Comparison of ENCODE assay signal across 8 cellular contexts in the genomic region with DNA sequence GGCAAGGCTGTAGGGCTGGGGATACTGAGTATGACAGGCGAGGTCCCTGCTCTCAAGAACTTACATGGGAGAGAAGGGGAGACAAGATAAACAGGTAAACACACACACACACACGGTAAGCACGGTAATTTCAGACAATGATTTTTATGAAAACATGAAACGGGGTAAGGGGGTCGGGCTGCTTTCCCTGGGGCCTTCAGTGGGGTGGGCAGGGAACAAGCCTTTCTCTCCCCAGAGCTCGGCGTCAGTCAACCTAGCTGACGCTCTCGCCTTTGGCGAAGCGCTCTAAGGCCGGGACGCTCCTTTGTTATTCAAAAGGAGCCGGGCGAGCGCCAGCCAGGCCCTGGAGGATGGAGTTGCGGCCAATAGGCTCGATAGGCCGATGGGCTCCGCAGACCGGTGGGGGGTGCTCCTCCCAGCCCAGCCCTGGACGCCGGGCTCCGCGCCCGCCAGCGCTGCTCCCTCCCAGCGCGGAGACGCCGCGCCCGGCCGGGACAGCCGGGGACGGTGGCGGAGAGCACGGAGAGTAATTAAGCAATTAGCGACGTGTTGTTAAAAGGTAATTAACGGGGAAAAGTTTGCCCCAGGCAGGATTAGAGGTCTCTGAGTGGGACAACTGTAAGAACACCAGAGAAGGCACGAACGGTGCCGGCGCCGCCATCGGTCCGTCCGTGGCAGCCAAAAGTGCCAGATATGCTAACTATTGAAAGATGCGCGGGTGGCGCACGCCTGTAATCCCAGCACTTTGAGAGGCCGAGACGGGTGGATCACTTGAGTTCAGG. TPM values are rescaled to one million over a fixed set of nuclear protein-coding genes. Genes with fewer than 3 reads are reported as not detected.
DNase-seq lines count a peak whose midpoint lies in the region; ATAC-seq, FAIRE-seq and TF ChIP-seq lines count a peak whose summit lies in the region.

No MANE protein-coding gene starts in this region.

- H3K27me3 ChIP-seq in PC-3 (ENCODE audit: low read length) (no peaks in the 10 kb centered on the region), sigmoid colon (no peaks in the 10 kb centered on the region)

- WGBS in sigmoid colon, 2 donors: 1 to 2% methylated on average over 55 of the region's 55 CpGs

- H3K4me2 ChIP-seq in PC-3 (ENCODE audit: low read length): peak overlapping the region; percentile 92

- H3K36me3 ChIP-seq in PC-3 (ENCODE audit: low read depth, low read length) (no peaks in the 10 kb centered on the region), sigmoid colon (peaks cover 0 to 5% (median 0%) of the 10 kb centered on the region in 4 donors)

- CTCF ChIA-PET in PC-3 (lab: Charles Lee): no interaction called here

- no peaks in the 10 kb centered on the region for H3K79me2 ChIP-seq in PC-3 (ENCODE audit: low read length)

- no peaks in the 10 kb centered on the region for H4K20me1 ChIP-seq in PC-3 (ENCODE audit: low read length)

- no peak for TF ChIP-seq POLR2A in GM12891 (IDR thresholded peaks at IDR 0.05; ENCODE audit: low read depth, low read length)
- TF ChIP-seq POLR2A in sigmoid colon (IDR thresholded peaks at IDR 0.05): no peak

- intact Hi-C loops in PC-3 (cut with micrococcal nuclease) (loop anchor here (2.0 kb wide), 1 partner anchor 25 kb away; no protein-coding TSS in a partner anchor), sigmoid colon (cut with DNase I) (loop anchor here (2.0 to 5.0 kb wide), 2 partner anchors 15 to 78 kb away; a partner anchor contains a TSS)

- no peaks in the 10 kb centered on the region for H3F3A ChIP-seq in PC-3 (ENCODE audit: low read length, unreplicated experiment)

- H3K9me3 ChIP-seq in PC-3 (ENCODE audit: low read length) (no peaks in the 10 kb centered on the region), sigmoid colon (no peaks in the 10 kb centered on the region)

- BruUV-seq in PC-3 (replicated peaks; lab: Mats Ljungman, UMichigan): no TSS peak

- TF ChIP-seq EP300 in sigmoid colon (IDR thresholded peaks at IDR 0.05): no peak

- ATAC-seq in PC-3: peak; percentile 45
- no peak for ATAC-seq in HG02852 (IDR thresholded peaks at IDR 0.05; ENCODE audit: unreplicated experiment)
- no peak for ATAC-seq in GM21825 (IDR thresholded peaks at IDR 0.05; ENCODE audit: unreplicated experiment)

- peak; percentile 63 for FAIRE-seq in GM12891 (lab: Jason Lieb, UNC)

- H3K4me3 ChIP-seq in PC-3 (ENCODE audit: low read length) (peak overlapping the region; percentile 64), sigmoid colon (peak overlapping the region; percentile 56 to 67 (median 62))

- H3K27ac ChIP-seq in PC-3 (ENCODE audit: low read length) (no peak overlapping the region), caudate nucleus (ENCODE audit: low read depth, low read length) (peak overlapping the region; percentile 67), sigmoid colon (peak overlapping the region; percentile 87 to 97 (median 90))

- TF ChIP-seq CTCF in PC-3 (conservative IDR thresholded peaks at IDR 0.05; ENCODE audit: low read depth, low read length) (no peak), sigmoid colon (IDR thresholded peaks at IDR 0.05) (no peak)

- DNase-seq in AG08395 (ENCODE audit: low spot score) (peak; percentile 80), GM12891 (ENCODE audit: insufficient read length, low spot score) (peak; percentile 39), PC-3 (peak; percentile 69), caudate nucleus (lab: John Stamatoyannopoulos, UW) (peak in 44 of 61 donors; percentile 28 to 78 (median 48)), iris pigment epithelial cell (ENCODE audit: low read depth) (peak; percentile 76), sigmoid colon (peak; percentile 93)

- H3K4me1 ChIP-seq in PC-3 (ENCODE audit: insufficient read depth, low read length) (peaks cover 20% of the 10 kb centered on the region; the same call in 1 of the 2 replicates), sigmoid colon (peaks cover 0 to 56% (median 43%) of the 10 kb centered on the region in 4 donors)

- POLR2A ChIA-PET in PC-3 (lab: Charles Lee; ENCODE audit: unreplicated experiment): no interaction called here

- H3K9ac ChIP-seq in PC-3 (ENCODE audit: low read length): no peak overlapping the region

- peak overlapping the region; percentile 94 for H2AFZ ChIP-seq in PC-3 (ENCODE audit: low read length)

- no peaks in the 10 kb centered on the region for H3K9me2 ChIP-seq in PC-3 (replicated peaks; ENCODE audit: low read length)

TF ChIP-seq in GM12891, 5 proteins besides CTCF, POLR2A, EP300 and RAD21:
- TF ChIP-seq PAX5 (IDR thresholded peaks at IDR 0.05; ENCODE audit: insufficient read depth, low read length, severe bottlenecking): no peak
- no peak for TF ChIP-seq POLR2AphosphoS5 (IDR thresholded peaks at IDR 0.05; ENCODE audit: low read depth, low read length)
- no peak for TF ChIP-seq SPI1 (IDR thresholded peaks at IDR 0.05; ENCODE audit: low read depth, low read length)
- no peak for TF ChIP-seq POU2F2 (IDR thresholded peaks at IDR 0.05; ENCODE audit: low read depth, low read length)
- no peak for TF ChIP-seq TAF1 (IDR thresholded peaks at IDR 0.05; ENCODE audit: low read depth, low read length)

RNA-seq across cellular contexts. Expression of a gene that starts 1.0 kb away (rescaled TPM):
- 1.6 TPM for polyA plus RNA-seq in GM12891 (2012; ENCODE audit: low read depth, missing spikeins)
- total RNA-seq in PC-3 (2014; rRNA removed): 0.11 TPM in 1 of 2 replicates, not detected in the other
- total RNA-seq in sigmoid colon: 1 to 10 TPM; 2.8 to 5.4 (median 4.4) TPM
- polyA plus RNA-seq in sigmoid colon: 1 to 10 TPM; 1.2 to 3.0 (median 2.1) TPM

RNA-seq across cellular contexts. Expression of a gene that starts 15.5 kb away (rescaled TPM):
- polyA plus RNA-seq in GM12891 (2012; ENCODE audit: low read depth, missing spikeins): 7.0 TPM
- total RNA-seq in PC-3 (2014; rRNA removed) (21.6 and 22.2 TPM in 2 replicates), sigmoid colon (10 to 100 TPM; 18.7 to 30.9 (median 22.9) TPM)
- polyA plus RNA-seq in sigmoid colon: 1 to 10 TPM; 2.3 to 6.1 (median 2.4) TPM

Comparison
In these comparisons a context has a peak if more than half of its experiments do, and no peak if none do; other contexts are left out.
1. DNase-seq: peak in every context shown above with its lines; median percentile 93 in sigmoid colon; 80 in AG08395; 76 in iris pigment epithelial cell; 69 in PC-3; 48 in caudate nucleus; 39 in GM12891.